In the genomic region with DNA sequence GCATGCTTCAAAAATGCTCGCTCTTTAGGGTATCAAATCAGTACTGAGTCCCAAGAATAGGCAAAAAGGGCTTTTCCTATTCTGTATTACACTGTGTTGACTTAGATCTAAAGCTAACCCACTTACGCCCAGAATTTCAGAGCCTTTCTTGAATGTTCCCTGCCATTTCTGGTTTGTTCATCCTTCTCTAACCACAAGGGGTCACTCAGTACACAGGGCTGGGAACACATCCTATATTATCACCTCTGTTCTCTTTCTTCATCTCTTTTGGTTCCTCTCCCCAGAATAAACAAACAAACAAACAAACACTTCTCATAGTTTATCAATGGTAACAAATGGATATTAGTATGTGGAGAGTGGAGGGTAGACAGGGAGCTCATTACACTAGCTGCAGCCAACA, we compare ENCODE assay signal across 8 cellular contexts.
DNase-seq lines count a peak whose midpoint lies in the region; ATAC-seq and TF ChIP-seq lines count a peak whose summit lies in the region.

No MANE protein-coding gene starts in this region.

- ATAC-seq in GM21360 (IDR thresholded peaks at IDR 0.05; ENCODE audit: unreplicated experiment) = peak; percentile 57
- no peak for ATAC-seq in GM18502 (IDR thresholded peaks at IDR 0.05; ENCODE audit: poor library complexity, unreplicated experiment)

- peak; percentile 20 for DNase-seq in AG20443 (ENCODE audit: low spot score)
- peak; percentile 48 for DNase-seq in NCI-H82 (lab: John Stamatoyannopoulos, UW)
- DNase-seq in erythroblast (lab: John Stamatoyannopoulos, UW) = peak; percentile 17 to 46
- peak; percentile 0 for DNase-seq in putamen (ENCODE audit: low spot score)
- no peak for DNase-seq in NK-92 (lab: John Stamatoyannopoulos, UW; ENCODE audit: unreplicated experiment)
- DNase-seq in activated naive CD4-positive, alpha-beta T cell treated with Interleukin-2 at 50 U/mL for 16 hours = no peak

- no peak for TF ChIP-seq POLR2A in erythroblast (IDR thresholded peaks at IDR 0.05; ENCODE audit: low read length)

Comparison
In these comparisons a context has a peak if more than half of its experiments do, and no peak if none do; other contexts are left out.
1. DNase-seq: peak in AG20443 (single experiment), NCI-H82 (single experiment), erythroblast (2 of 2) and putamen (single experiment); none in NK-92 (single experiment) and activated naive CD4-positive, alpha-beta T cell treated with Interleukin-2 at 50 U/mL for 16 hours (single experiment).